3 cellular contexts compared by ENCODE assay signal in genomic region chr3:32816439-32817194, GRCh38.
TF ChIP-seq lines count a peak whose summit lies in the region.

No MANE protein-coding gene starts in this region.

TF ChIP-seq in SK-N-SH, 30 proteins besides CTCF, POLR2A, EP300 and RAD21:
- TF ChIP-seq GABPA (IDR thresholded peaks at IDR 0.05; ENCODE audit: low read depth) (no peak), MXI1 (IDR thresholded peaks at IDR 0.05; ENCODE audit: low read depth, low read length) (0 out of 2 replicates have a peak, but pooled peaks have one; percentile 16), MEF2A (IDR thresholded peaks at IDR 0.05; ENCODE audit: borderline replicate concordance, low read depth) (no peak)

TF ChIP-seq in SK-N-SH treated with all-trans-retinoic acid at 6 μM for 48 hours, 23 proteins besides CTCF, POLR2A, EP300 and RAD21:
- no peak for TF ChIP-seq ZFP30 (CRISPR knock-in tag; IDR thresholded peaks at IDR 0.05)
- TF ChIP-seq OSR1 (CRISPR knock-in tag; IDR thresholded peaks at IDR 0.05) = no peak
- TF ChIP-seq ZNF565 (CRISPR knock-in tag; conservative IDR thresholded peaks at IDR 0.05; ENCODE audit: low read depth) = no peak
- no peak for TF ChIP-seq ARNTL (CRISPR knock-in tag; IDR thresholded peaks at IDR 0.05; ENCODE audit: borderline replicate concordance, low read depth)
- TF ChIP-seq TOX (CRISPR knock-in tag; IDR thresholded peaks at IDR 0.05; ENCODE audit: borderline replicate concordance) = no peak
- TF ChIP-seq, protein P1, sequence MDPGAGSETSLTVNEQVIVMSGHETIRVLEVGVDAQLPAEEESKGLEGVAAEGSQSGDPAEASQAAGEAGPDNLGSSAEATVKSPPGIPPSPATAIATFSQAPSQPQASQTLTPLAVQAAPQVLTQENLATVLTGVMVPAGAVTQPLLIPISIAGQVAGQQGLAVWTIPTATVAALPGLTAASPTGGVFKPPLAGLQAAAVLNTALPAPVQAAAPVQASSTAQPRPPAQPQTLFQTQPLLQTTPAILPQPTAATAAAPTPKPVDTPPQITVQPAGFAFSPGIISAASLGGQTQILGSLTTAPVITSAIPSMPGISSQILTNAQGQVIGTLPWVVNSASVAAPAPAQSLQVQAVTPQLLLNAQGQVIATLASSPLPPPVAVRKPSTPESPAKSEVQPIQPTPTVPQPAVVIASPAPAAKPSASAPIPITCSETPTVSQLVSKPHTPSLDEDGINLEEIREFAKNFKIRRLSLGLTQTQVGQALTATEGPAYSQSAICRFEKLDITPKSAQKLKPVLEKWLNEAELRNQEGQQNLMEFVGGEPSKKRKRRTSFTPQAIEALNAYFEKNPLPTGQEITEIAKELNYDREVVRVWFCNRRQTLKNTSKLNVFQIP (CRISPR knock-in tag; IDR thresholded peaks at IDR 0.05; ENCODE audit: borderline replicate concordance, low read depth) = no peak
- no peak for TF ChIP-seq CSDC2 (CRISPR knock-in tag; IDR thresholded peaks at IDR 0.05)
- no peak for TF ChIP-seq GLIS3 (CRISPR knock-in tag; IDR thresholded peaks at IDR 0.05)
- TF ChIP-seq ZNF8 (CRISPR knock-in tag; IDR thresholded peaks at IDR 0.05) = no peak
- TF ChIP-seq, protein P2, sequence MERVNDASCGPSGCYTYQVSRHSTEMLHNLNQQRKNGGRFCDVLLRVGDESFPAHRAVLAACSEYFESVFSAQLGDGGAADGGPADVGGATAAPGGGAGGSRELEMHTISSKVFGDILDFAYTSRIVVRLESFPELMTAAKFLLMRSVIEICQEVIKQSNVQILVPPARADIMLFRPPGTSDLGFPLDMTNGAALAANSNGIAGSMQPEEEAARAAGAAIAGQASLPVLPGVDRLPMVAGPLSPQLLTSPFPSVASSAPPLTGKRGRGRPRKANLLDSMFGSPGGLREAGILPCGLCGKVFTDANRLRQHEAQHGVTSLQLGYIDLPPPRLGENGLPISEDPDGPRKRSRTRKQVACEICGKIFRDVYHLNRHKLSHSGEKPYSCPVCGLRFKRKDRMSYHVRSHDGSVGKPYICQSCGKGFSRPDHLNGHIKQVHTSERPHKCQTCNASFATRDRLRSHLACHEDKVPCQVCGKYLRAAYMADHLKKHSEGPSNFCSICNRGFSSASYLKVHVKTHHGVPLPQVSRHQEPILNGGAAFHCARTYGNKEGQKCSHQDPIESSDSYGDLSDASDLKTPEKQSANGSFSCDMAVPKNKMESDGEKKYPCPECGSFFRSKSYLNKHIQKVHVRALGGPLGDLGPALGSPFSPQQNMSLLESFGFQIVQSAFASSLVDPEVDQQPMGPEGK (CRISPR knock-in tag; IDR thresholded peaks at IDR 0.05; ENCODE audit: borderline replicate concordance) = no peak
- no peak for TF ChIP-seq TSHZ2 (CRISPR knock-in tag; IDR thresholded peaks at IDR 0.05)
- TF ChIP-seq ESRRG (CRISPR knock-in tag; IDR thresholded peaks at IDR 0.05) = no peak
- TF ChIP-seq RARB (CRISPR knock-in tag; IDR thresholded peaks at IDR 0.05) = no peak
- no peak for TF ChIP-seq ISL1 (CRISPR knock-in tag; IDR thresholded peaks at IDR 0.05)
- no peak for TF ChIP-seq ZFP3 (CRISPR knock-in tag; IDR thresholded peaks at IDR 0.05)
- no peak for TF ChIP-seq TCF4 (CRISPR knock-in tag; IDR thresholded peaks at IDR 0.05; ENCODE audit: borderline replicate concordance)
- TF ChIP-seq PPARA (CRISPR knock-in tag; IDR thresholded peaks at IDR 0.05; ENCODE audit: borderline replicate concordance) = no peak
- no peak for TF ChIP-seq ZNF70 (CRISPR knock-in tag; IDR thresholded peaks at IDR 0.05)

TF ChIP-seq in H1, 55 proteins besides CTCF, POLR2A, EP300 and RAD21 (continues in another document):
- TF ChIP-seq RXRA (IDR thresholded peaks at IDR 0.05; ENCODE audit: insufficient read depth, low read depth, low read length) (0 out of 2 replicates have a peak, but pooled peaks have one; percentile 10), BRCA1 (IDR thresholded peaks at IDR 0.05; ENCODE audit: low read depth, low read length) (no peak), RFX5 (IDR thresholded peaks at IDR 0.05; ENCODE audit: borderline replicate concordance, low read depth, low read length) (no peak), SP4 (IDR thresholded peaks at IDR 0.05; ENCODE audit: low read length) (no peak), CTBP2 (IDR thresholded peaks at IDR 0.05; ENCODE audit: borderline replicate concordance, insufficient read depth, insufficient read length, low read length) (no peak), POU5F1 (IDR thresholded peaks at IDR 0.05; ENCODE audit: low read depth, low read length) (no peak), TAF1 (IDR thresholded peaks at IDR 0.05; ENCODE audit: low read depth, low read length) (peak; percentile 82), ATF3 (IDR thresholded peaks at IDR 0.05; ENCODE audit: insufficient read depth, low read depth, low read length) (no peak), YY1 (IDR thresholded peaks at IDR 0.05; ENCODE audit: low read depth, low read length) (no peak), CBX5 (IDR thresholded peaks at IDR 0.05; ENCODE audit: low read depth, low read length) (no peak), ATF2 (IDR thresholded peaks at IDR 0.05; ENCODE audit: low read length) (peak; percentile 31; the same call in 1 of the 2 replicates), BACH1 (IDR thresholded peaks at IDR 0.05; ENCODE audit: low read length) (no peak), TEAD4 (IDR thresholded peaks at IDR 0.05; ENCODE audit: low read depth, low read length) (peak; percentile 22; the same call in 1 of the 2 replicates), SIRT6 (IDR thresholded peaks at IDR 0.05; ENCODE audit: low read length) (no peak), SRF (IDR thresholded peaks at IDR 0.05; ENCODE audit: low read depth, low read length) (no peak), CREB1 (IDR thresholded peaks at IDR 0.05) (peak; percentile 28; the same call in 1 of the 2 replicates), TBP (IDR thresholded peaks at IDR 0.05; ENCODE audit: low read depth, low read length) (peak; percentile 85), SP2 (IDR thresholded peaks at IDR 0.05; ENCODE audit: low read length) (no peak), HDAC6 (IDR thresholded peaks at IDR 0.05; ENCODE audit: low read depth, low read length) (no peak), RBBP5 (IDR thresholded peaks at IDR 0.05; ENCODE audit: borderline replicate concordance, low read depth, low read length) (peak; percentile 74; the same call in 1 of the 2 replicates), JUND (IDR thresholded peaks at IDR 0.05; ENCODE audit: low read length) (no peak; the same call in 1 of the 2 replicates), KDM5A (IDR thresholded peaks at IDR 0.05; ENCODE audit: low read length) (no peak), SAP30 (IDR thresholded peaks at IDR 0.05; ENCODE audit: insufficient read depth, insufficient replicate concordance, low read length) (no peak), TAF7 (optimal IDR thresholded peaks at IDR 0.05; ENCODE audit: borderline replicate concordance, low read depth, low read length) (peak; percentile 88), GABPA (IDR thresholded peaks at IDR 0.05; ENCODE audit: borderline replicate concordance, insufficient read depth, low read length) (no peak), NRF1 (IDR thresholded peaks at IDR 0.05; ENCODE audit: low read depth, low read length) (peak; percentile 22; the same call in 1 of the 2 replicates), SP1 (IDR thresholded peaks at IDR 0.05; ENCODE audit: low read depth, low read length) (0 out of 2 replicates have a peak, but pooled peaks have one; percentile 41), RNF2 (IDR thresholded peaks at IDR 0.05; ENCODE audit: borderline replicate concordance, low read depth, low read length, missing control alignments, poor library complexity, severe bottlenecking) (no peak), EZH2 (IDR thresholded peaks at IDR 0.05; ENCODE audit: low read depth, low read length, severe bottlenecking) (no peak), CBX8 (IDR thresholded peaks at IDR 0.05; ENCODE audit: borderline replicate concordance, low read depth, low read length) (no peak), PHF8 (conservative IDR thresholded peaks at IDR 0.05; ENCODE audit: low read depth, low read length) (peak; percentile 46), POLR2AphosphoS5 (IDR thresholded peaks at IDR 0.05; ENCODE audit: low read depth, low read length) (peak; percentile 8; the same call in 1 of the 2 replicates), SUZ12 (IDR thresholded peaks at IDR 0.05; ENCODE audit: low read length) (no peak), CHD7 (IDR thresholded peaks at IDR 0.05; ENCODE audit: insufficient replicate concordance, low read length) (no peak), MAFK (IDR thresholded peaks at IDR 0.05; ENCODE audit: low read depth, low read length) (no peak)
- TF ChIP-seq, protein P3, sequence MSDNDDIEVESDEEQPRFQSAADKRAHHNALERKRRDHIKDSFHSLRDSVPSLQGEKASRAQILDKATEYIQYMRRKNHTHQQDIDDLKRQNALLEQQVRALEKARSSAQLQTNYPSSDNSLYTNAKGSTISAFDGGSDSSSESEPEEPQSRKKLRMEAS (IDR thresholded peaks at IDR 0.05) = no peak
- TF ChIP-seq, protein P4, sequence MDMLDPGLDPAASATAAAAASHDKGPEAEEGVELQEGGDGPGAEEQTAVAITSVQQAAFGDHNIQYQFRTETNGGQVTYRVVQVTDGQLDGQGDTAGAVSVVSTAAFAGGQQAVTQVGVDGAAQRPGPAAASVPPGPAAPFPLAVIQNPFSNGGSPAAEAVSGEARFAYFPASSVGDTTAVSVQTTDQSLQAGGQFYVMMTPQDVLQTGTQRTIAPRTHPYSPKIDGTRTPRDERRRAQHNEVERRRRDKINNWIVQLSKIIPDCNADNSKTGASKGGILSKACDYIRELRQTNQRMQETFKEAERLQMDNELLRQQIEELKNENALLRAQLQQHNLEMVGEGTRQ (IDR thresholded peaks at IDR 0.05; ENCODE audit: low read length) = no peak
